ENCODE assay signal across 16 cellular contexts in genomic region chr3:53800507-53800906, GRCh38. TPM values are rescaled to one million over a fixed set of nuclear protein-coding genes. Genes with fewer than 3 reads are reported as not detected.
DNase-seq lines count a peak whose midpoint lies in the region; TF ChIP-seq lines count a peak whose summit lies in the region.
"Had no signal": no experiment of that assay in that cellular context is flagged by ENCODE, and none has a peak within 500 bp of the region (broad histone marks: within the 10 kb centered on the region; RNA-seq: fewer than 3 reads in every experiment).

No MANE protein-coding gene starts in this region.

- intact Hi-C loops in esophagus squamous epithelium (cut with DNase I) = no loop called here

- WGBS in esophagus squamous epithelium, 2 donors = 64 to 72% methylated on average over 4 to 5 of the region's 8 CpGs

- TF ChIP-seq CTCF in esophagus squamous epithelium (IDR thresholded peaks at IDR 0.05) = no peak
- no peak for TF ChIP-seq CTCF in type B pancreatic cell (conservative IDR thresholded peaks at IDR 0.05)

- H3K27ac ChIP-seq in epithelial cell of prostate (peak overlapping the region; percentile 32), esophagus squamous epithelium (peak overlapping the region in 3 of 4 donors; percentile 43 to 61 (median 48))

- H3K27me3 Mint-ChIP-seq in type B pancreatic cell = no peaks in the 10 kb centered on the region

- H3K4me3 ChIP-seq in esophagus squamous epithelium = no peak overlapping the region

- H3K4me1 ChIP-seq in esophagus squamous epithelium = peaks cover 0 to 31% (median 5%) of the 10 kb centered on the region in 3 donors

- TF ChIP-seq POLR2A in esophagus squamous epithelium (IDR thresholded peaks at IDR 0.05) = no peak

- peak overlapping the region; percentile 85 for H3K27ac Mint-ChIP-seq in type B pancreatic cell
- H3K27ac Mint-ChIP-seq: CD4-positive, alpha-beta T cell; HFFc6 had no signal

- DNase-seq in epithelial cell of prostate (ENCODE audit: low read depth, low spot score) (no peak), esophagus squamous epithelium (lab: John Stamatoyannopoulos, UW) (no peak), mesenteric fat pad (ENCODE audit: low spot score) (peak; percentile 81), type B pancreatic cell (ENCODE audit: extremely low spot score, unreplicated experiment) (no peak), NCI-H510A (lab: John Stamatoyannopoulos, UW) (no peak), NCI-H1105 treated with DMSO at 0.1 percent for 48 hours (lab: John Stamatoyannopoulos, UW) (no peak), MV-4-11 (lab: John Stamatoyannopoulos, UW) (no peak)
- DNase-seq: ACHN; BE2C; C1 segment of cervical spinal cord; Caco-2; CD4-positive, alpha-beta T cell; GOT3; H7; HFFc6; IMR-90 had no signal

- no peaks in the 10 kb centered on the region for H3K9me3 ChIP-seq in esophagus squamous epithelium
- H3K9me3 ChIP-seq: BE2C, Caco-2 had no signal

- no peaks in the 10 kb centered on the region for H3K36me3 ChIP-seq in esophagus squamous epithelium
- H3K36me3 ChIP-seq: BE2C had no signal

- H3K27me3 ChIP-seq in esophagus squamous epithelium = peaks cover 0 to 16% (median 0%) of the 10 kb centered on the region in 4 donors
- H3K27me3 ChIP-seq: BE2C had no signal

- H3K9me3 Mint-ChIP-seq in type B pancreatic cell = no peaks in the 10 kb centered on the region
- H3K9me3 Mint-ChIP-seq: CD4-positive, alpha-beta T cell; HFFc6 had no signal

- no peaks in the 10 kb centered on the region for H3K36me3 Mint-ChIP-seq in type B pancreatic cell

- H3K4me1 Mint-ChIP-seq in type B pancreatic cell (ENCODE audit: unreplicated experiment) = peaks cover 34% of the 10 kb centered on the region

- no peak overlapping the region for H3K4me3 Mint-ChIP-seq in type B pancreatic cell
- H3K4me3 Mint-ChIP-seq: CD4-positive, alpha-beta T cell; HFFc6 had no signal

RNA-seq across cellular contexts. Expression of gene CHDH, which starts 45.7 kb away (rescaled TPM):
- total RNA-seq in esophagus squamous epithelium = 1 to 10 TPM in 2 of 4 donors, under 1 TPM in 2; 0.92 to 2.1 (median 1.2) TPM
- 1.4 TPM for total RNA-seq in mesenteric fat pad
- 8.0 and 9.6 TPM in 2 replicates for total RNA-seq in type B pancreatic cell (ENCODE audit: low replicate concordance)
- total RNA-seq: HFFc6 had no signal

RNA-seq across cellular contexts. Expression of gene IL17RB, which starts 45.9 kb away (rescaled TPM):
- total RNA-seq in esophagus squamous epithelium (under 1 TPM; 0.23 to 0.66 (median 0.52) TPM), mesenteric fat pad (not detected), type B pancreatic cell (ENCODE audit: low replicate concordance) (10.5 and 10.8 TPM in 2 replicates)
- total RNA-seq: HFFc6 had no signal
